1 cellular context compared by ENCODE assay signal in the genomic region with DNA sequence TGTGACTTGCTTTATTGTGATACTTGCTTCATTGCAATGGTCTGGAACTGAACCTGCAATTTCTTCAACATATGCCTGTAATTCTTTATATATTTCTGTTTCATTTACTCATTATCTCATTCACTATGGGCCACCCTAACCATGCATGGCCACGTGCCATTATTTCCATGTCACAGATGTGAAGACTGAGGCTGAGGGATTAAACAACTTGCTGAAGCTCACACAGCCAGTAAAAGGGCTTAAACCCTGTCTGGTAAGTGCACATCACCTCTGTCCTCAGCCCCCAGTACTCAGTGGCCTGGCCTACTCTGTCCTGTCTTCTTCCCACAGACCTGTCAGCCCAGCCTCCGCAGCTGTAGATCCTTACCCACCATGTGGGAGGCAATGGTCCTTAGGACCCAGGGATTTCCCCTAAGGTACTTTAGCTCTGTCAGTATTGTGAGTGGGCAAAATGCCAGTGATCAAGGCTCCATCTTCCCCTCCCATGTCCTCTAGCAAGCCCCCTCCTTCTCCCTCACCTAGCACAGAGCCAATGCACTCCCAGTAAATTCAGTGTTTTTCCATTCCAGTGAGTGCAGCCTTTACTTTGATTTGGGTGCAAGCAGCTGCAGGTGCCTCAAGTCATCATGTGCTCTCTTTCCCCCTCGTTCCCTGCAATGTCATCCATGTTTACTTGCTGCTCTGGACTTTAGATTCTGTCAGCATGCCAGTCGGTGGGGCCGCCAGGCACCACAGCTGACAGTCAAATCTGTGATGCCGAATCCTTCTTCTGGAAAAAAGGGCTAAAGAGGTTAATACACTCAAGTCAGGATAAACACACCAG.
TF ChIP-seq lines count a peak whose summit lies in the region.

No MANE protein-coding gene starts in this region.

TF ChIP-seq in HepG2, 621 proteins besides CTCF, POLR2A, EP300 and RAD21 (continued from another document and continues in another):
- TF ChIP-seq, protein P1, sequence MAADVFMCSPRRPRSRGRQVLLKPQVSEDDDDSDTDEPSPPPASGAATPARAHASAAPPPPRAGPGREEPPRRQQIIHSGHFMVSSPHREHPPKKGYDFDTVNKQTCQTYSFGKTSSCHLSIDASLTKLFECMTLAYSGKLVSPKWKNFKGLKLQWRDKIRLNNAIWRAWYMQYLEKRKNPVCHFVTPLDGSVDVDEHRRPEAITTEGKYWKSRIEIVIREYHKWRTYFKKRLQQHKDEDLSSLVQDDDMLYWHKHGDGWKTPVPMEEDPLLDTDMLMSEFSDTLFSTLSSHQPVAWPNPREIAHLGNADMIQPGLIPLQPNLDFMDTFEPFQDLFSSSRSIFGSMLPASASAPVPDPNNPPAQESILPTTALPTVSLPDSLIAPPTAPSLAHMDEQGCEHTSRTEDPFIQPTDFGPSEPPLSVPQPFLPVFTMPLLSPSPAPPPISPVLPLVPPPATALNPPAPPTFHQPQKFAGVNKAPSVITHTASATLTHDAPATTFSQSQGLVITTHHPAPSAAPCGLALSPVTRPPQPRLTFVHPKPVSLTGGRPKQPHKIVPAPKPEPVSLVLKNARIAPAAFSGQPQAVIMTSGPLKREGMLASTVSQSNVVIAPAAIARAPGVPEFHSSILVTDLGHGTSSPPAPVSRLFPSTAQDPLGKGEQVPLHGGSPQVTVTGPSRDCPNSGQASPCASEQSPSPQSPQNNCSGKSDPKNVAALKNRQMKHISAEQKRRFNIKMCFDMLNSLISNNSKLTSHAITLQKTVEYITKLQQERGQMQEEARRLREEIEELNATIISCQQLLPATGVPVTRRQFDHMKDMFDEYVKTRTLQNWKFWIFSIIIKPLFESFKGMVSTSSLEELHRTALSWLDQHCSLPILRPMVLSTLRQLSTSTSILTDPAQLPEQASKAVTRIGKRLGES (CRISPR knock-in tag; IDR thresholded peaks at IDR 0.05; ENCODE audit: borderline replicate concordance) = 0 out of 2 replicates have a peak, but pooled peaks have one; percentile 42
- TF ChIP-seq, protein P2, sequence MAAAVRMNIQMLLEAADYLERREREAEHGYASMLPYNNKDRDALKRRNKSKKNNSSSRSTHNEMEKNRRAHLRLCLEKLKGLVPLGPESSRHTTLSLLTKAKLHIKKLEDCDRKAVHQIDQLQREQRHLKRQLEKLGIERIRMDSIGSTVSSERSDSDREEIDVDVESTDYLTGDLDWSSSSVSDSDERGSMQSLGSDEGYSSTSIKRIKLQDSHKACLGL (CRISPR knock-in tag; IDR thresholded peaks at IDR 0.05) = no peak
- TF ChIP-seq TOPORS (CRISPR knock-in tag; IDR thresholded peaks at IDR 0.05) = peak; percentile 84; the same call in 1 of the 2 replicates
- TF ChIP-seq, protein P3, sequence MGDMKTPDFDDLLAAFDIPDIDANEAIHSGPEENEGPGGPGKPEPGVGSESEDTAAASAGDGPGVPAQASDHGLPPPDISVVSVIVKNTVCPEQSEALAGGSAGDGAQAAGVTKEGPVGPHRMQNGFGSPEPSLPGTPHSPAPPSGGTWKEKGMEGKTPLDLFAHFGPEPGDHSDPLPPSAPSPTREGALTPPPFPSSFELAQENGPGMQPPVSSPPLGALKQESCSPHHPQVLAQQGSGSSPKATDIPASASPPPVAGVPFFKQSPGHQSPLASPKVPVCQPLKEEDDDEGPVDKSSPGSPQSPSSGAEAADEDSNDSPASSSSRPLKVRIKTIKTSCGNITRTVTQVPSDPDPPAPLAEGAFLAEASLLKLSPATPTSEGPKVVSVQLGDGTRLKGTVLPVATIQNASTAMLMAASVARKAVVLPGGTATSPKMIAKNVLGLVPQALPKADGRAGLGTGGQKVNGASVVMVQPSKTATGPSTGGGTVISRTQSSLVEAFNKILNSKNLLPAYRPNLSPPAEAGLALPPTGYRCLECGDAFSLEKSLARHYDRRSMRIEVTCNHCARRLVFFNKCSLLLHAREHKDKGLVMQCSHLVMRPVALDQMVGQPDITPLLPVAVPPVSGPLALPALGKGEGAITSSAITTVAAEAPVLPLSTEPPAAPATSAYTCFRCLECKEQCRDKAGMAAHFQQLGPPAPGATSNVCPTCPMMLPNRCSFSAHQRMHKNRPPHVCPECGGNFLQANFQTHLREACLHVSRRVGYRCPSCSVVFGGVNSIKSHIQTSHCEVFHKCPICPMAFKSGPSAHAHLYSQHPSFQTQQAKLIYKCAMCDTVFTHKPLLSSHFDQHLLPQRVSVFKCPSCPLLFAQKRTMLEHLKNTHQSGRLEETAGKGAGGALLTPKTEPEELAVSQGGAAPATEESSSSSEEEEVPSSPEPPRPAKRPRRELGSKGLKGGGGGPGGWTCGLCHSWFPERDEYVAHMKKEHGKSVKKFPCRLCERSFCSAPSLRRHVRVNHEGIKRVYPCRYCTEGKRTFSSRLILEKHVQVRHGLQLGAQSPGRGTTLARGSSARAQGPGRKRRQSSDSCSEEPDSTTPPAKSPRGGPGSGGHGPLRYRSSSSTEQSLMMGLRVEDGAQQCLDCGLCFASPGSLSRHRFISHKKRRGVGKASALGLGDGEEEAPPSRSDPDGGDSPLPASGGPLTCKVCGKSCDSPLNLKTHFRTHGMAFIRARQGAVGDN (CRISPR knock-in tag; IDR thresholded peaks at IDR 0.05) = peak; percentile 61; the same call in 1 of the 2 replicates
- TF ChIP-seq SPEN (CRISPR knock-in tag; IDR thresholded peaks at IDR 0.05; ENCODE audit: low read depth) = no peak
- TF ChIP-seq ZNF607 (CRISPR knock-in tag; IDR thresholded peaks at IDR 0.05; ENCODE audit: borderline replicate concordance) = peak; percentile 63
- TF ChIP-seq AHR (CRISPR knock-in tag; IDR thresholded peaks at IDR 0.05) = no peak
- TF ChIP-seq ZNF569 (CRISPR knock-in tag; IDR thresholded peaks at IDR 0.05; ENCODE audit: borderline replicate concordance) = no peak
- TF ChIP-seq ZNF784 (CRISPR knock-in tag; IDR thresholded peaks at IDR 0.05; ENCODE audit: borderline replicate concordance) = no peak
- no peak for TF ChIP-seq ZSCAN31 (CRISPR knock-in tag; IDR thresholded peaks at IDR 0.05; ENCODE audit: low read depth)
- TF ChIP-seq EED (CRISPR knock-in tag; IDR thresholded peaks at IDR 0.05) = no peak
- TF ChIP-seq HNRNPL (IDR thresholded peaks at IDR 0.05; ENCODE audit: low read depth, low read length) = no peak
- TF ChIP-seq, protein P4, sequence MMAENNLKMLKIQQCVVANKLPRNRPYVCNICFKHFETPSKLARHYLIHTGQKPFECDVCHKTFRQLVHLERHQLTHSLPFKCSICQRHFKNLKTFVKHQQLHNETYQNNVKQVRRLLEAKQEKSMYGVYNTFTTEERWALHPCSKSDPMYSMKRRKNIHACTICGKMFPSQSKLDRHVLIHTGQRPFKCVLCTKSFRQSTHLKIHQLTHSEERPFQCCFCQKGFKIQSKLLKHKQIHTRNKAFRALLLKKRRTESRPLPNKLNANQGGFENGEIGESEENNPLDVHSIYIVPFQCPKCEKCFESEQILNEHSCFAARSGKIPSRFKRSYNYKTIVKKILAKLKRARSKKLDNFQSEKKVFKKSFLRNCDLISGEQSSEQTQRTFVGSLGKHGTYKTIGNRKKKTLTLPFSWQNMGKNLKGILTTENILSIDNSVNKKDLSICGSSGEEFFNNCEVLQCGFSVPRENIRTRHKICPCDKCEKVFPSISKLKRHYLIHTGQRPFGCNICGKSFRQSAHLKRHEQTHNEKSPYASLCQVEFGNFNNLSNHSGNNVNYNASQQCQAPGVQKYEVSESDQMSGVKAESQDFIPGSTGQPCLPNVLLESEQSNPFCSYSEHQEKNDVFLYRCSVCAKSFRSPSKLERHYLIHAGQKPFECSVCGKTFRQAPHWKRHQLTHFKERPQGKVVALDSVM (CRISPR knock-in tag; IDR thresholded peaks at IDR 0.05) = 0 out of 2 replicates have a peak, but pooled peaks have one; percentile 23
- no peak for TF ChIP-seq ZNF839 (CRISPR knock-in tag; IDR thresholded peaks at IDR 0.05; ENCODE audit: borderline replicate concordance)
- TF ChIP-seq MAF1 (CRISPR knock-in tag; IDR thresholded peaks at IDR 0.05; ENCODE audit: borderline replicate concordance) = no peak
- TF ChIP-seq POLR2AphosphoS5 (IDR thresholded peaks at IDR 0.05; ENCODE audit: low read depth, low read length) = no peak
- TF ChIP-seq, protein P5, sequence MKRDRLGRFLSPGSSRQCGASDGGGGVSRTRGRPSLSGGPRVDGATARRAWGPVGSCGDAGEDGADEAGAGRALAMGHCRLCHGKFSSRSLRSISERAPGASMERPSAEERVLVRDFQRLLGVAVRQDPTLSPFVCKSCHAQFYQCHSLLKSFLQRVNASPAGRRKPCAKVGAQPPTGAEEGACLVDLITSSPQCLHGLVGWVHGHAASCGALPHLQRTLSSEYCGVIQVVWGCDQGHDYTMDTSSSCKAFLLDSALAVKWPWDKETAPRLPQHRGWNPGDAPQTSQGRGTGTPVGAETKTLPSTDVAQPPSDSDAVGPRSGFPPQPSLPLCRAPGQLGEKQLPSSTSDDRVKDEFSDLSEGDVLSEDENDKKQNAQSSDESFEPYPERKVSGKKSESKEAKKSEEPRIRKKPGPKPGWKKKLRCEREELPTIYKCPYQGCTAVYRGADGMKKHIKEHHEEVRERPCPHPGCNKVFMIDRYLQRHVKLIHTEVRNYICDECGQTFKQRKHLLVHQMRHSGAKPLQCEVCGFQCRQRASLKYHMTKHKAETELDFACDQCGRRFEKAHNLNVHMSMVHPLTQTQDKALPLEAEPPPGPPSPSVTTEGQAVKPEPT (CRISPR knock-in tag; IDR thresholded peaks at IDR 0.05; ENCODE audit: low read depth) = 0 out of 2 replicates have a peak, but pooled peaks have one; percentile 85
- TF ChIP-seq, protein P6, sequence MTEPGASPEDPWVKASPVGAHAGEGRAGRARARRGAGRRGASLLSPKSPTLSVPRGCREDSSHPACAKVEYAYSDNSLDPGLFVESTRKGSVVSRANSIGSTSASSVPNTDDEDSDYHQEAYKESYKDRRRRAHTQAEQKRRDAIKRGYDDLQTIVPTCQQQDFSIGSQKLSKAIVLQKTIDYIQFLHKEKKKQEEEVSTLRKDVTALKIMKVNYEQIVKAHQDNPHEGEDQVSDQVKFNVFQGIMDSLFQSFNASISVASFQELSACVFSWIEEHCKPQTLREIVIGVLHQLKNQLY (CRISPR knock-in tag; IDR thresholded peaks at IDR 0.05) = peak; percentile 74
- TF ChIP-seq SKI (IDR thresholded peaks at IDR 0.05; ENCODE audit: partially characterized antibody) = peak; percentile 44
- TF ChIP-seq CREB1 (IDR thresholded peaks at IDR 0.05) = no peak; the same call in 1 of the 2 replicates
- TF ChIP-seq CREB1 (CRISPR knock-in tag; IDR thresholded peaks at IDR 0.05) = no peak
- TF ChIP-seq ZNF670 (CRISPR knock-in tag; IDR thresholded peaks at IDR 0.05; ENCODE audit: borderline replicate concordance) = no peak
- TF ChIP-seq NRL (CRISPR knock-in tag; IDR thresholded peaks at IDR 0.05; ENCODE audit: borderline replicate concordance) = peak; percentile 42; the same call in 1 of the 2 replicates
- no peak for TF ChIP-seq PAWR (CRISPR knock-in tag; IDR thresholded peaks at IDR 0.05; ENCODE audit: borderline replicate concordance)
- no peak for TF ChIP-seq SRSF4 (IDR thresholded peaks at IDR 0.05; ENCODE audit: low read depth, low read length, poor library complexity, severe bottlenecking)
- TF ChIP-seq, protein P7, sequence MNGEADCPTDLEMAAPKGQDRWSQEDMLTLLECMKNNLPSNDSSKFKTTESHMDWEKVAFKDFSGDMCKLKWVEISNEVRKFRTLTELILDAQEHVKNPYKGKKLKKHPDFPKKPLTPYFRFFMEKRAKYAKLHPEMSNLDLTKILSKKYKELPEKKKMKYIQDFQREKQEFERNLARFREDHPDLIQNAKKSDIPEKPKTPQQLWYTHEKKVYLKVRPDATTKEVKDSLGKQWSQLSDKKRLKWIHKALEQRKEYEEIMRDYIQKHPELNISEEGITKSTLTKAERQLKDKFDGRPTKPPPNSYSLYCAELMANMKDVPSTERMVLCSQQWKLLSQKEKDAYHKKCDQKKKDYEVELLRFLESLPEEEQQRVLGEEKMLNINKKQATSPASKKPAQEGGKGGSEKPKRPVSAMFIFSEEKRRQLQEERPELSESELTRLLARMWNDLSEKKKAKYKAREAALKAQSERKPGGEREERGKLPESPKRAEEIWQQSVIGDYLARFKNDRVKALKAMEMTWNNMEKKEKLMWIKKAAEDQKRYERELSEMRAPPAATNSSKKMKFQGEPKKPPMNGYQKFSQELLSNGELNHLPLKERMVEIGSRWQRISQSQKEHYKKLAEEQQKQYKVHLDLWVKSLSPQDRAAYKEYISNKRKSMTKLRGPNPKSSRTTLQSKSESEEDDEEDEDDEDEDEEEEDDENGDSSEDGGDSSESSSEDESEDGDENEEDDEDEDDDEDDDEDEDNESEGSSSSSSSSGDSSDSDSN (CRISPR knock-in tag; IDR thresholded peaks at IDR 0.05) = no peak; the same call in 1 of the 2 replicates
- TF ChIP-seq GATAD2A (CRISPR knock-in tag; IDR thresholded peaks at IDR 0.05) = peak; percentile 92
- no peak for TF ChIP-seq HOXA7 (CRISPR knock-in tag; IDR thresholded peaks at IDR 0.05)
- TF ChIP-seq POLR2G (IDR thresholded peaks at IDR 0.05; ENCODE audit: low read depth, low read length) = no peak
- peak; percentile 57 for TF ChIP-seq GATAD1 (CRISPR knock-in tag; IDR thresholded peaks at IDR 0.05)
- peak; percentile 89 for TF ChIP-seq ZNF878 (CRISPR knock-in tag; IDR thresholded peaks at IDR 0.05)
- no peak for TF ChIP-seq LRRFIP1 (CRISPR knock-in tag; conservative IDR thresholded peaks at IDR 0.05)
- TF ChIP-seq NPAS2 (CRISPR knock-in tag; IDR thresholded peaks at IDR 0.05; ENCODE audit: borderline replicate concordance) = no peak
- no peak for TF ChIP-seq ZFAT (CRISPR knock-in tag; conservative IDR thresholded peaks at IDR 0.05)
